In the genomic region with DNA sequence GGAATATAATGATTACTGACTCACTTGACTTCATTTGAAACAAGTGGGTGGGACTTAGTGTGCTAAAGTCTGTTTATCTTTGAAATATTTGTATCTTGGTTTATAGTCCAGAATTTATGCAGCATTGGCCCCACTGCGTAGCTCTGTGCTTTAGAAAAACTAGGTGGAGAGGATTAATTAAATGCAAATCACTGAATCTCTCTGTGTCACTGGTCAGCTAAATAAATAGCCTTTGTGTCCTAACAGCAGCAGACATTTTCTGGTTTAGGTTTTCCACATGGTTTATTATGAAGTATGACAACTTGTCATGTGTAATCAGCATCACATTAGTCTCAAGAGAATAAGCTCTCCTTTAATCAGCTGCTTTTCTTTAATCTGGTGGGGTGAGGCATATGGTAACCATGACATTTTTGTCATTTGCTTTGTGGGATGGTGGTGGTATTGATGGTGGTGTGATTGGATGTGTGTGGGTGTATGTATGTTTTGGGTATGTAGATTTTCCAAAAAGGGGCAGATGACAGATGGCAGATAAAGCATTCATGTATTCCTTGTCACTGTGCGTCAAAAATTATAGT, we compare ENCODE assay signal across 1 cellular context.
TF ChIP-seq lines count a peak whose summit lies in the region.

No MANE protein-coding gene starts in this region.

TF ChIP-seq in K562, 482 proteins besides CTCF, POLR2A, EP300 and RAD21 (continued from another document and continues in another):
- TF ChIP-seq, protein P1, sequence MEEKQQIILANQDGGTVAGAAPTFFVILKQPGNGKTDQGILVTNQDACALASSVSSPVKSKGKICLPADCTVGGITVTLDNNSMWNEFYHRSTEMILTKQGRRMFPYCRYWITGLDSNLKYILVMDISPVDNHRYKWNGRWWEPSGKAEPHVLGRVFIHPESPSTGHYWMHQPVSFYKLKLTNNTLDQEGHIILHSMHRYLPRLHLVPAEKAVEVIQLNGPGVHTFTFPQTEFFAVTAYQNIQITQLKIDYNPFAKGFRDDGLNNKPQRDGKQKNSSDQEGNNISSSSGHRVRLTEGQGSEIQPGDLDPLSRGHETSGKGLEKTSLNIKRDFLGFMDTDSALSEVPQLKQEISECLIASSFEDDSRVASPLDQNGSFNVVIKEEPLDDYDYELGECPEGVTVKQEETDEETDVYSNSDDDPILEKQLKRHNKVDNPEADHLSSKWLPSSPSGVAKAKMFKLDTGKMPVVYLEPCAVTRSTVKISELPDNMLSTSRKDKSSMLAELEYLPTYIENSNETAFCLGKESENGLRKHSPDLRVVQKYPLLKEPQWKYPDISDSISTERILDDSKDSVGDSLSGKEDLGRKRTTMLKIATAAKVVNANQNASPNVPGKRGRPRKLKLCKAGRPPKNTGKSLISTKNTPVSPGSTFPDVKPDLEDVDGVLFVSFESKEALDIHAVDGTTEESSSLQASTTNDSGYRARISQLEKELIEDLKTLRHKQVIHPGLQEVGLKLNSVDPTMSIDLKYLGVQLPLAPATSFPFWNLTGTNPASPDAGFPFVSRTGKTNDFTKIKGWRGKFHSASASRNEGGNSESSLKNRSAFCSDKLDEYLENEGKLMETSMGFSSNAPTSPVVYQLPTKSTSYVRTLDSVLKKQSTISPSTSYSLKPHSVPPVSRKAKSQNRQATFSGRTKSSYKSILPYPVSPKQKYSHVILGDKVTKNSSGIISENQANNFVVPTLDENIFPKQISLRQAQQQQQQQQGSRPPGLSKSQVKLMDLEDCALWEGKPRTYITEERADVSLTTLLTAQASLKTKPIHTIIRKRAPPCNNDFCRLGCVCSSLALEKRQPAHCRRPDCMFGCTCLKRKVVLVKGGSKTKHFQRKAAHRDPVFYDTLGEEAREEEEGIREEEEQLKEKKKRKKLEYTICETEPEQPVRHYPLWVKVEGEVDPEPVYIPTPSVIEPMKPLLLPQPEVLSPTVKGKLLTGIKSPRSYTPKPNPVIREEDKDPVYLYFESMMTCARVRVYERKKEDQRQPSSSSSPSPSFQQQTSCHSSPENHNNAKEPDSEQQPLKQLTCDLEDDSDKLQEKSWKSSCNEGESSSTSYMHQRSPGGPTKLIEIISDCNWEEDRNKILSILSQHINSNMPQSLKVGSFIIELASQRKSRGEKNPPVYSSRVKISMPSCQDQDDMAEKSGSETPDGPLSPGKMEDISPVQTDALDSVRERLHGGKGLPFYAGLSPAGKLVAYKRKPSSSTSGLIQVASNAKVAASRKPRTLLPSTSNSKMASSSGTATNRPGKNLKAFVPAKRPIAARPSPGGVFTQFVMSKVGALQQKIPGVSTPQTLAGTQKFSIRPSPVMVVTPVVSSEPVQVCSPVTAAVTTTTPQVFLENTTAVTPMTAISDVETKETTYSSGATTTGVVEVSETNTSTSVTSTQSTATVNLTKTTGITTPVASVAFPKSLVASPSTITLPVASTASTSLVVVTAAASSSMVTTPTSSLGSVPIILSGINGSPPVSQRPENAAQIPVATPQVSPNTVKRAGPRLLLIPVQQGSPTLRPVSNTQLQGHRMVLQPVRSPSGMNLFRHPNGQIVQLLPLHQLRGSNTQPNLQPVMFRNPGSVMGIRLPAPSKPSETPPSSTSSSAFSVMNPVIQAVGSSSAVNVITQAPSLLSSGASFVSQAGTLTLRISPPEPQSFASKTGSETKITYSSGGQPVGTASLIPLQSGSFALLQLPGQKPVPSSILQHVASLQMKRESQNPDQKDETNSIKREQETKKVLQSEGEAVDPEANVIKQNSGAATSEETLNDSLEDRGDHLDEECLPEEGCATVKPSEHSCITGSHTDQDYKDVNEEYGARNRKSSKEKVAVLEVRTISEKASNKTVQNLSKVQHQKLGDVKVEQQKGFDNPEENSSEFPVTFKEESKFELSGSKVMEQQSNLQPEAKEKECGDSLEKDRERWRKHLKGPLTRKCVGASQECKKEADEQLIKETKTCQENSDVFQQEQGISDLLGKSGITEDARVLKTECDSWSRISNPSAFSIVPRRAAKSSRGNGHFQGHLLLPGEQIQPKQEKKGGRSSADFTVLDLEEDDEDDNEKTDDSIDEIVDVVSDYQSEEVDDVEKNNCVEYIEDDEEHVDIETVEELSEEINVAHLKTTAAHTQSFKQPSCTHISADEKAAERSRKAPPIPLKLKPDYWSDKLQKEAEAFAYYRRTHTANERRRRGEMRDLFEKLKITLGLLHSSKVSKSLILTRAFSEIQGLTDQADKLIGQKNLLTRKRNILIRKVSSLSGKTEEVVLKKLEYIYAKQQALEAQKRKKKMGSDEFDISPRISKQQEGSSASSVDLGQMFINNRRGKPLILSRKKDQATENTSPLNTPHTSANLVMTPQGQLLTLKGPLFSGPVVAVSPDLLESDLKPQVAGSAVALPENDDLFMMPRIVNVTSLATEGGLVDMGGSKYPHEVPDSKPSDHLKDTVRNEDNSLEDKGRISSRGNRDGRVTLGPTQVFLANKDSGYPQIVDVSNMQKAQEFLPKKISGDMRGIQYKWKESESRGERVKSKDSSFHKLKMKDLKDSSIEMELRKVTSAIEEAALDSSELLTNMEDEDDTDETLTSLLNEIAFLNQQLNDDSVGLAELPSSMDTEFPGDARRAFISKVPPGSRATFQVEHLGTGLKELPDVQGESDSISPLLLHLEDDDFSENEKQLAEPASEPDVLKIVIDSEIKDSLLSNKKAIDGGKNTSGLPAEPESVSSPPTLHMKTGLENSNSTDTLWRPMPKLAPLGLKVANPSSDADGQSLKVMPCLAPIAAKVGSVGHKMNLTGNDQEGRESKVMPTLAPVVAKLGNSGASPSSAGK (IDR thresholded peaks at IDR 0.05), result peak; percentile 31
- TF ChIP-seq, protein P2, sequence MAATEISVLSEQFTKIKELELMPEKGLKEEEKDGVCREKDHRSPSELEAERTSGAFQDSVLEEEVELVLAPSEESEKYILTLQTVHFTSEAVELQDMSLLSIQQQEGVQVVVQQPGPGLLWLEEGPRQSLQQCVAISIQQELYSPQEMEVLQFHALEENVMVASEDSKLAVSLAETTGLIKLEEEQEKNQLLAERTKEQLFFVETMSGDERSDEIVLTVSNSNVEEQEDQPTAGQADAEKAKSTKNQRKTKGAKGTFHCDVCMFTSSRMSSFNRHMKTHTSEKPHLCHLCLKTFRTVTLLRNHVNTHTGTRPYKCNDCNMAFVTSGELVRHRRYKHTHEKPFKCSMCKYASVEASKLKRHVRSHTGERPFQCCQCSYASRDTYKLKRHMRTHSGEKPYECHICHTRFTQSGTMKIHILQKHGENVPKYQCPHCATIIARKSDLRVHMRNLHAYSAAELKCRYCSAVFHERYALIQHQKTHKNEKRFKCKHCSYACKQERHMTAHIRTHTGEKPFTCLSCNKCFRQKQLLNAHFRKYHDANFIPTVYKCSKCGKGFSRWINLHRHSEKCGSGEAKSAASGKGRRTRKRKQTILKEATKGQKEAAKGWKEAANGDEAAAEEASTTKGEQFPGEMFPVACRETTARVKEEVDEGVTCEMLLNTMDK (IDR thresholded peaks at IDR 0.05; ENCODE audit: borderline replicate concordance, insufficient read depth, low read depth, low read length, poor library complexity, severe bottlenecking), result no peak
- no peak for TF ChIP-seq ADNP (tag; IDR thresholded peaks at IDR 0.05)
- 0 out of 4 replicates have a peak, but pooled peaks of 1 of the 2 experiments have one; percentile 47 for TF ChIP-seq CSDE1 (IDR thresholded peaks at IDR 0.05)
- TF ChIP-seq, protein P3, sequence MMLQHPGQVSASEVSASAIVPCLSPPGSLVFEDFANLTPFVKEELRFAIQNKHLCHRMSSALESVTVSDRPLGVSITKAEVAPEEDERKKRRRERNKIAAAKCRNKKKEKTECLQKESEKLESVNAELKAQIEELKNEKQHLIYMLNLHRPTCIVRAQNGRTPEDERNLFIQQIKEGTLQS (IDR thresholded peaks at IDR 0.05), result no peak
- TF ChIP-seq, protein P3 (CRISPR knock-in tag; conservative IDR thresholded peaks at IDR 0.05), result no peak
- TF ChIP-seq HDAC3 (IDR thresholded peaks at IDR 0.05; ENCODE audit: borderline replicate concordance, partially characterized antibody), result peak; percentile 22
- no peak for TF ChIP-seq SMAD3 (CRISPR knock-in tag; conservative IDR thresholded peaks at IDR 0.05)
- TF ChIP-seq, protein P4, sequence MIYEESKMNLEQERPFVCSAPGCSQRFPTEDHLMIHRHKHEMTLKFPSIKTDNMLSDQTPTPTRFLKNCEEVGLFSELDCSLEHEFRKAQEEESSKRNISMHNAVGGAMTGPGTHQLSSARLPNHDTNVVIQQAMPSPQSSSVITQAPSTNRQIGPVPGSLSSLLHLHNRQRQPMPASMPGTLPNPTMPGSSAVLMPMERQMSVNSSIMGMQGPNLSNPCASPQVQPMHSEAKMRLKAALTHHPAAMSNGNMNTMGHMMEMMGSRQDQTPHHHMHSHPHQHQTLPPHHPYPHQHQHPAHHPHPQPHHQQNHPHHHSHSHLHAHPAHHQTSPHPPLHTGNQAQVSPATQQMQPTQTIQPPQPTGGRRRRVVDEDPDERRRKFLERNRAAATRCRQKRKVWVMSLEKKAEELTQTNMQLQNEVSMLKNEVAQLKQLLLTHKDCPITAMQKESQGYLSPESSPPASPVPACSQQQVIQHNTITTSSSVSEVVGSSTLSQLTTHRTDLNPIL (CRISPR knock-in tag; IDR thresholded peaks at IDR 0.05), result no peak
- no peak for TF ChIP-seq PPARD (CRISPR knock-in tag; IDR thresholded peaks at IDR 0.05)
- 0 out of 2 replicates have a peak, but pooled peaks have one; percentile 28 for TF ChIP-seq TOE1 (IDR thresholded peaks at IDR 0.05; ENCODE audit: borderline replicate concordance)
- no peak for TF ChIP-seq TOE1 (CRISPR knock-in tag; IDR thresholded peaks at IDR 0.05; ENCODE audit: borderline replicate concordance, low read depth)
- TF ChIP-seq HNRNPLL (IDR thresholded peaks at IDR 0.05; ENCODE audit: low read depth, low read length, poor library complexity, severe bottlenecking), result no peak
- TF ChIP-seq, protein P5, sequence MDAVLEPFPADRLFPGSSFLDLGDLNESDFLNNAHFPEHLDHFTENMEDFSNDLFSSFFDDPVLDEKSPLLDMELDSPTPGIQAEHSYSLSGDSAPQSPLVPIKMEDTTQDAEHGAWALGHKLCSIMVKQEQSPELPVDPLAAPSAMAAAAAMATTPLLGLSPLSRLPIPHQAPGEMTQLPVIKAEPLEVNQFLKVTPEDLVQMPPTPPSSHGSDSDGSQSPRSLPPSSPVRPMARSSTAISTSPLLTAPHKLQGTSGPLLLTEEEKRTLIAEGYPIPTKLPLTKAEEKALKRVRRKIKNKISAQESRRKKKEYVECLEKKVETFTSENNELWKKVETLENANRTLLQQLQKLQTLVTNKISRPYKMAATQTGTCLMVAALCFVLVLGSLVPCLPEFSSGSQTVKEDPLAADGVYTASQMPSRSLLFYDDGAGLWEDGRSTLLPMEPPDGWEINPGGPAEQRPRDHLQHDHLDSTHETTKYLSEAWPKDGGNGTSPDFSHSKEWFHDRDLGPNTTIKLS (IDR thresholded peaks at IDR 0.05; ENCODE audit: borderline replicate concordance, low read depth), result no peak
- TF ChIP-seq, protein P6, sequence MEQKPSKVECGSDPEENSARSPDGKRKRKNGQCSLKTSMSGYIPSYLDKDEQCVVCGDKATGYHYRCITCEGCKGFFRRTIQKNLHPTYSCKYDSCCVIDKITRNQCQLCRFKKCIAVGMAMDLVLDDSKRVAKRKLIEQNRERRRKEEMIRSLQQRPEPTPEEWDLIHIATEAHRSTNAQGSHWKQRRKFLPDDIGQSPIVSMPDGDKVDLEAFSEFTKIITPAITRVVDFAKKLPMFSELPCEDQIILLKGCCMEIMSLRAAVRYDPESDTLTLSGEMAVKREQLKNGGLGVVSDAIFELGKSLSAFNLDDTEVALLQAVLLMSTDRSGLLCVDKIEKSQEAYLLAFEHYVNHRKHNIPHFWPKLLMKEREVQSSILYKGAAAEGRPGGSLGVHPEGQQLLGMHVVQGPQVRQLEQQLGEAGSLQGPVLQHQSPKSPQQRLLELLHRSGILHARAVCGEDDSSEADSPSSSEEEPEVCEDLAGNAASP (IDR thresholded peaks at IDR 0.05), result no peak
- peak; percentile 68; the same call in 1 of the 2 replicates for TF ChIP-seq ZZZ3 (IDR thresholded peaks at IDR 0.05)
- 0 out of 2 replicates have a peak, but pooled peaks have one; percentile 0 for TF ChIP-seq BACH1 (tag; IDR thresholded peaks at IDR 0.05)
- TF ChIP-seq, protein P7, sequence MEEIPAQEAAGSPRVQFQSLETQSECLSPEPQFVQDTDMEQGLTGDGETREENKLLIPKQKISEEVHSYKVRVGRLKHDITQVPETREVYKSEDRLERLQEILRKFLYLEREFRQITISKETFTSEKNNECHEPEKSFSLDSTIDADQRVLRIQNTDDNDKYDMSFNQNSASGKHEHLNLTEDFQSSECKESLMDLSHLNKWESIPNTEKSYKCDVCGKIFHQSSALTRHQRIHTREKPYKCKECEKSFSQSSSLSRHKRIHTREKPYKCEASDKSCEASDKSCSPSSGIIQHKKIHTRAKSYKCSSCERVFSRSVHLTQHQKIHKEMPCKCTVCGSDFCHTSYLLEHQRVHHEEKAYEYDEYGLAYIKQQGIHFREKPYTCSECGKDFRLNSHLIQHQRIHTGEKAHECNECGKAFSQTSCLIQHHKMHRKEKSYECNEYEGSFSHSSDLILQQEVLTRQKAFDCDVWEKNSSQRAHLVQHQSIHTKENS (CRISPR knock-in tag; IDR thresholded peaks at IDR 0.05), result no peak
- TF ChIP-seq XRCC3 (IDR thresholded peaks at IDR 0.05), result no peak
- peak; percentile 79 for TF ChIP-seq EGR1 (conservative IDR thresholded peaks at IDR 0.05)
- peak; percentile 11 for TF ChIP-seq NCOA4 (IDR thresholded peaks at IDR 0.05; ENCODE audit: partially characterized antibody)
- TF ChIP-seq ZSCAN32 (CRISPR knock-in tag; IDR thresholded peaks at IDR 0.05), result no peak
- TF ChIP-seq EHMT2 (IDR thresholded peaks at IDR 0.05), result peak; percentile 68; the same call in 1 of the 2 replicates
- TF ChIP-seq ZC3H11A (IDR thresholded peaks at IDR 0.05; ENCODE audit: low read depth, low read length), result no peak
- no peak for TF ChIP-seq STAT5A (IDR thresholded peaks at IDR 0.05; ENCODE audit: borderline replicate concordance, low read length)
- TF ChIP-seq TAL1 (IDR thresholded peaks at IDR 0.05), result no peak
- peak; percentile 77; the same call in 1 of the 2 replicates for TF ChIP-seq NFRKB (IDR thresholded peaks at IDR 0.05; ENCODE audit: low read depth)
- TF ChIP-seq CHCHD3 (CRISPR knock-in tag; IDR thresholded peaks at IDR 0.05), result no peak
- TF ChIP-seq DNMT1 (IDR thresholded peaks at IDR 0.05), result peak; percentile 89; the same call in 1 of the 2 replicates
- TF ChIP-seq MCM2 (IDR thresholded peaks at IDR 0.05; ENCODE audit: low read depth), result no peak
- 0 out of 2 replicates have a peak, but pooled peaks have one; percentile 17 for TF ChIP-seq HLTF (IDR thresholded peaks at IDR 0.05)
- peak; percentile 81; the same call in 1 of the 2 replicates for TF ChIP-seq LARP7 (IDR thresholded peaks at IDR 0.05)
- TF ChIP-seq NFYB (IDR thresholded peaks at IDR 0.05; ENCODE audit: extremely low read depth, insufficient read length), result no peak
- TF ChIP-seq, protein P8, sequence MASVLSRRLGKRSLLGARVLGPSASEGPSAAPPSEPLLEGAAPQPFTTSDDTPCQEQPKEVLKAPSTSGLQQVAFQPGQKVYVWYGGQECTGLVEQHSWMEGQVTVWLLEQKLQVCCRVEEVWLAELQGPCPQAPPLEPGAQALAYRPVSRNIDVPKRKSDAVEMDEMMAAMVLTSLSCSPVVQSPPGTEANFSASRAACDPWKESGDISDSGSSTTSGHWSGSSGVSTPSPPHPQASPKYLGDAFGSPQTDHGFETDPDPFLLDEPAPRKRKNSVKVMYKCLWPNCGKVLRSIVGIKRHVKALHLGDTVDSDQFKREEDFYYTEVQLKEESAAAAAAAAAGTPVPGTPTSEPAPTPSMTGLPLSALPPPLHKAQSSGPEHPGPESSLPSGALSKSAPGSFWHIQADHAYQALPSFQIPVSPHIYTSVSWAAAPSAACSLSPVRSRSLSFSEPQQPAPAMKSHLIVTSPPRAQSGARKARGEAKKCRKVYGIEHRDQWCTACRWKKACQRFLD (CRISPR knock-in tag; IDR thresholded peaks at IDR 0.05), result 0 out of 2 replicates have a peak, but pooled peaks have one; percentile 44
